In genomic region chr2:10072656-10073480, GRCh38 we compare ENCODE assay signal across 8 cellular contexts. TPM values are rescaled to one million over a fixed set of nuclear protein-coding genes. Genes with fewer than 3 reads are reported as not detected.
A peak's percentile ranks its signal among the peaks of the same experiment; 100 is the strongest.
DNase-seq lines count a peak whose midpoint lies in the region; ATAC-seq and TF ChIP-seq lines count a peak whose summit lies in the region.

No MANE protein-coding gene starts in this region.

- H3K27ac ChIP-seq in KMS-11 = no peak overlapping the region
- no peak overlapping the region for H3K27ac ChIP-seq in PC-3 (ENCODE audit: low read length)

- H3K9me3 Mint-ChIP-seq in Calu3 (ENCODE audit: low read depth, unreplicated experiment) (no peaks in the 10 kb centered on the region), natural killer cell (no peaks in the 10 kb centered on the region)
- peaks cover 4 to 5% of the 10 kb centered on the region in 2 donors for H3K9me3 Mint-ChIP-seq in stimulated activated naive B cell treated with anti-CD40 and anti-IgM and Interleukin-4, amounts not matched to agents 10 μg/mL and 1 μg/mL and 100 μg/mL, for 72 hours

- H3K27me3 Mint-ChIP-seq in Calu3 (ENCODE audit: unreplicated experiment) = peaks cover 58% of the 10 kb centered on the region
- H3K27me3 Mint-ChIP-seq in natural killer cell (ENCODE audit: low read depth in 2 of 2) = peaks cover 35 to 38% of the 10 kb centered on the region in 2 donors
- peaks cover 39 to 56% of the 10 kb centered on the region in 2 donors for H3K27me3 Mint-ChIP-seq in stimulated activated naive B cell treated with anti-CD40 and anti-IgM and Interleukin-4, amounts not matched to agents 10 μg/mL and 1 μg/mL and 100 μg/mL, for 72 hours

- H3K9ac ChIP-seq in KMS-11 (no peak overlapping the region), PC-3 (ENCODE audit: low read length) (no peak overlapping the region)

- no TSS peak for BruUV-seq in Calu3 (replicated peaks; lab: Mats Ljungman, UMichigan)
- BruUV-seq in PC-3 (replicated peaks; lab: Mats Ljungman, UMichigan) = no TSS peak

- H4K20me1 ChIP-seq in KMS-11 (ENCODE audit: insufficient read depth) = no peaks in the 10 kb centered on the region
- H4K20me1 ChIP-seq in PC-3 (ENCODE audit: low read length) = no peaks in the 10 kb centered on the region

- H3K4me3 Mint-ChIP-seq in Calu3 (ENCODE audit: low read depth, unreplicated experiment) (no peak overlapping the region), natural killer cell (no peak overlapping the region)
- H3K4me3 Mint-ChIP-seq in stimulated activated naive B cell treated with anti-CD40 and anti-IgM and Interleukin-4, amounts not matched to agents 10 μg/mL and 1 μg/mL and 100 μg/mL, for 72 hours = no peak overlapping the region

- POLR2A ChIA-PET in PC-3 (lab: Charles Lee; ENCODE audit: unreplicated experiment) = interaction anchor here (0.7 kb wide), 1 partner anchor 24 kb away, joined by 14 read pairs; no protein-coding TSS in a partner anchor

- no peaks in the 10 kb centered on the region for H3K9me2 ChIP-seq in PC-3 (replicated peaks; ENCODE audit: low read length)

- H3K36me3 ChIP-seq in KMS-11 (ENCODE audit: insufficient read depth) (no peaks in the 10 kb centered on the region), PC-3 (ENCODE audit: low read depth, low read length) (no peaks in the 10 kb centered on the region)

- H3K9me3 ChIP-seq in PC-3 (ENCODE audit: low read length) = no peaks in the 10 kb centered on the region

- CTCF ChIA-PET in Calu3 (lab: Charles Lee) (interaction anchor here (0.6 to 3.8 kb wide), 17 partner anchors 13 to 362 kb away, joined by 3 to 124 read pairs (median 6); no protein-coding TSS in a partner anchor), PC-3 (lab: Charles Lee) (interaction anchor here (0.5 to 4.7 kb wide), 8 partner anchors 25 to 362 kb away, joined by 3 to 86 read pairs (median 6); no protein-coding TSS in a partner anchor)

- H3K36me3 Mint-ChIP-seq in Calu3 (ENCODE audit: insufficient read depth, unreplicated experiment) = no peaks in the 10 kb centered on the region
- no peaks in the 10 kb centered on the region for H3K36me3 Mint-ChIP-seq in natural killer cell
- H3K36me3 Mint-ChIP-seq in stimulated activated naive B cell treated with anti-CD40 and anti-IgM and Interleukin-4, amounts not matched to agents 10 μg/mL and 1 μg/mL and 100 μg/mL, for 72 hours = peaks cover 2 to 3% of the 10 kb centered on the region in 2 donors

- H3K4me3 ChIP-seq in KMS-11 (IDR thresholded peaks at IDR 0.05; ENCODE audit: insufficient read depth, low read depth, low read length) (no peak overlapping the region), PC-3 (ENCODE audit: low read length) (no peak overlapping the region)

- H3K79me2 ChIP-seq in KMS-11 (ENCODE audit: insufficient read depth, low read depth) (no peaks in the 10 kb centered on the region), PC-3 (ENCODE audit: low read length) (no peaks in the 10 kb centered on the region)

- ATAC-seq in GM21528 (IDR thresholded peaks at IDR 0.05; ENCODE audit: low FRiP score, unreplicated experiment) (peak; percentile 66), PC-3 (peak; percentile 98), esophagus mucosa (peak; percentile 95), natural killer cell (peak; percentile 93 to 99 (median 97))
- ATAC-seq in stimulated activated naive B cell treated with anti-CD40 and anti-IgM and Interleukin-4, amounts not matched to agents 10 μg/mL and 1 μg/mL and 100 μg/mL, for 72 hours (replicated peaks) = peak; percentile 93 to 94

- DNase-seq in Calu3 = peak; percentile 86
- peak; percentile 88 for DNase-seq in PC-3
- peak; percentile 68 for DNase-seq in activated T-cell treated with anti-CD3 and anti-CD28 coated beads for 4 hours
- DNase-seq in natural killer cell = peak; percentile 69
- DNase-seq in stimulated activated naive B cell treated with anti-CD40 and anti-IgM and Interleukin-4, amounts not matched to agents 10 μg/mL and 1 μg/mL and 100 μg/mL, for 72 hours = peak; percentile 67

- intact Hi-C loops in Calu3 (cut with micrococcal nuclease; ENCODE audit: unreplicated experiment) = loop anchor here (1.0 to 10.0 kb wide), 3 partner anchors 24 to 592 kb away; no protein-coding TSS in a partner anchor
- intact Hi-C loops in PC-3 (cut with micrococcal nuclease) = loop anchor here (1.0 to 5.0 kb wide), 5 partner anchors 24 to 594 kb away; no protein-coding TSS in a partner anchor
- intact Hi-C loops in natural killer cell (cut with micrococcal nuclease) = loop anchor here (1.0 to 2.0 kb wide), 5 partner anchors 24 to 595 kb away; partner anchors contain the start of gene RRM2

- H3K4me2 ChIP-seq in KMS-11 (no peak overlapping the region), PC-3 (ENCODE audit: low read length) (peak overlapping the region; percentile 42)

- H3K27ac Mint-ChIP-seq in Calu3 (ENCODE audit: unreplicated experiment) (no peak overlapping the region), natural killer cell (no peak overlapping the region)
- no peak overlapping the region for H3K27ac Mint-ChIP-seq in stimulated activated naive B cell treated with anti-CD40 and anti-IgM and Interleukin-4, amounts not matched to agents 10 μg/mL and 1 μg/mL and 100 μg/mL, for 72 hours

- H2AFZ ChIP-seq in KMS-11 (ENCODE audit: low read depth) (0 out of 2 replicates have a peak overlapping the region, but pooled peaks have one; percentile 11), PC-3 (ENCODE audit: low read length) (peak overlapping the region; percentile 54; the same call in 1 of the 2 replicates)

- TF ChIP-seq CTCF in Calu3 (IDR thresholded peaks at IDR 0.05; ENCODE audit: unreplicated experiment) (peak; percentile 77), KMS-11 (conservative IDR thresholded peaks at IDR 0.05; ENCODE audit: low read depth, low read length) (peak; percentile 90), PC-3 (conservative IDR thresholded peaks at IDR 0.05; ENCODE audit: low read depth, low read length) (peak; percentile 90), natural killer cell (IDR thresholded peaks at IDR 0.05) (peak; percentile 76)

- H3F3A ChIP-seq in PC-3 (ENCODE audit: low read length, unreplicated experiment) = no peaks in the 10 kb centered on the region

- no peaks in the 10 kb centered on the region for H3K4me1 ChIP-seq in KMS-11 (ENCODE audit: low read depth, poor library complexity, severe bottlenecking)
- H3K4me1 ChIP-seq in PC-3 (ENCODE audit: insufficient read depth, low read length) = no peaks in the 10 kb centered on the region

- peaks cover 4% of the 10 kb centered on the region for H3K27me3 ChIP-seq in KMS-11 (ENCODE audit: insufficient read depth, low read depth)
- peaks cover 26% of the 10 kb centered on the region for H3K27me3 ChIP-seq in PC-3 (ENCODE audit: low read length)

- H3K4me1 Mint-ChIP-seq in Calu3 (ENCODE audit: low read depth, unreplicated experiment) = peaks cover 10% of the 10 kb centered on the region
- peaks cover 0 to 12% of the 10 kb centered on the region in 2 donors for H3K4me1 Mint-ChIP-seq in natural killer cell
- H3K4me1 Mint-ChIP-seq in stimulated activated naive B cell treated with anti-CD40 and anti-IgM and Interleukin-4, amounts not matched to agents 10 μg/mL and 1 μg/mL and 100 μg/mL, for 72 hours = peaks cover 7 to 10% of the 10 kb centered on the region in 2 donors

RNA-seq across cellular contexts. Expression of gene CYS1, which starts 7.3 kb away (rescaled TPM):
- total RNA-seq in Calu3 (2022) = 4.8 and 10.0 TPM in 2 replicates
- total RNA-seq in PC-3 (2014; rRNA removed) = 0.12 and 0.15 TPM in 2 replicates
- total RNA-seq in esophagus mucosa = 0.52 TPM
- total RNA-seq in natural killer cell = not detected

RNA-seq across cellular contexts. Expression of gene KLF11, which starts 29.5 kb away (rescaled TPM):
- total RNA-seq in Calu3 (2022) = 6.9 and 10.5 TPM in 2 replicates
- total RNA-seq in PC-3 (2014; rRNA removed) = 13.4 and 14.0 TPM in 2 replicates
- 6.1 TPM for total RNA-seq in esophagus mucosa
- total RNA-seq in natural killer cell = 10 to 100 TPM; 47.3 to 85.8 (median 49.3) TPM

RNA-seq across cellular contexts. Expression of gene RRM2, which starts 49.7 kb away (rescaled TPM):
- total RNA-seq in Calu3 (2022) (154 and 168 TPM in 2 replicates), PC-3 (2014; rRNA removed) (229 and 282 TPM in 2 replicates), esophagus mucosa (66.4 TPM), natural killer cell (10 to 100 TPM; 16.1 to 22.1 (median 18.5) TPM)
